Comparison of ENCODE assay signal across 11 cellular contexts in genomic region chr4:183431614-183432013, GRCh38.
"Had no signal": no experiment of that assay in that cellular context is flagged by ENCODE, and none has a peak within 500 bp of the region (broad histone marks: within the 10 kb centered on the region; RNA-seq: fewer than 3 reads in every experiment).

No MANE protein-coding gene starts in this region.

- H3K9me3 ChIP-seq: thyroid gland had no signal

- DNase-seq: activated CD4-positive, alpha-beta T cell treated with anti-CD3 and anti-CD28 coated beads for 36 hours; dorsolateral prefrontal cortex; immature natural killer cell; mesendoderm; stimulated activated CD4-positive, alpha-beta T cell treated with anti-CD3 and anti-CD28 coated beads, Interleukin-12 subunit alpha, Interleukin-12 subunit beta, amount 100 ng/mL, for 4 hours; stimulated activated CD4-positive, alpha-beta T cell treated with anti-CD3 and anti-CD28 coated beads, Interleukin-1b, Interleukin-23, amount 100 ng/mL, for 48 hours; stimulated activated CD8-positive, alpha-beta memory T cell treated with anti-CD3 and anti-CD28 coated beads, Interleukin-4, amount 100 ng/mL, for 48 hours; thyroid gland had no signal

- H3K27me3 Mint-ChIP-seq: activated CD4-positive, alpha-beta T cell treated with anti-CD3 and anti-CD28 coated beads for 36 hours had no signal

- H3K4me1 ChIP-seq: thyroid gland had no signal

- H3K4me3 ChIP-seq: dorsolateral prefrontal cortex, SK-N-MC, thyroid gland had no signal

- H3K27me3 ChIP-seq: dorsolateral prefrontal cortex, thyroid gland had no signal

- H3K9me3 Mint-ChIP-seq: immature natural killer cell; natural killer cell treated with Interleukin-12 subunit alpha and Interleukin-12 subunit beta and Interleukin-15 and Interleukin-18, amount 100 ng/mL, for 72 hours had no signal

- H3K27ac ChIP-seq: thyroid gland had no signal

- H3K4me3 Mint-ChIP-seq: activated CD4-positive, alpha-beta T cell treated with anti-CD3 and anti-CD28 coated beads for 36 hours; immature natural killer cell; natural killer cell treated with Interleukin-12 subunit alpha and Interleukin-12 subunit beta and Interleukin-15 and Interleukin-18, amount 100 ng/mL, for 72 hours; WTC11 had no signal

- H3K36me3 Mint-ChIP-seq: immature natural killer cell; natural killer cell treated with Interleukin-12 subunit alpha and Interleukin-12 subunit beta and Interleukin-15 and Interleukin-18, amount 100 ng/mL, for 72 hours had no signal

- H3K36me3 ChIP-seq: thyroid gland had no signal
